19 cellular contexts compared by ENCODE assay signal in genomic region chr12:113873741-113874140, GRCh38.
DNase-seq lines count a peak whose midpoint lies in the region; TF ChIP-seq lines count a peak whose summit lies in the region.
"Had no signal": no experiment of that assay in that cellular context is flagged by ENCODE, and none has a peak within 500 bp of the region (broad histone marks: within the 10 kb centered on the region; RNA-seq: fewer than 3 reads in every experiment).

No MANE protein-coding gene starts in this region.

- peaks cover 15% of the 10 kb centered on the region for H3K9me3 Mint-ChIP-seq in endodermal cell
- peaks cover 7% of the 10 kb centered on the region for H3K9me3 Mint-ChIP-seq in neural progenitor cell
- H3K9me3 Mint-ChIP-seq: CD4-positive, alpha-beta T cell had no signal

- H3K9me3 ChIP-seq in endodermal cell (ENCODE audit: control insufficient read depth, low read length): peaks cover 5% of the 10 kb centered on the region
- H3K9me3 ChIP-seq in neural progenitor cell (ENCODE audit: low read depth): no peaks in the 10 kb centered on the region
- H3K9me3 ChIP-seq: A549, HAP-1 had no signal

- H2AFZ ChIP-seq in neural progenitor cell (replicated peaks): no peak overlapping the region
- H2AFZ ChIP-seq: GM23248 had no signal

- H3K27ac ChIP-seq in endodermal cell (ENCODE audit: low read depth, low read length) (no peak overlapping the region), neural progenitor cell (no peak overlapping the region)
- H3K27ac ChIP-seq: 22Rv1, A549, C4-2B, GM23248, HL-60 had no signal

- no peaks in the 10 kb centered on the region for H4K20me1 ChIP-seq in neural progenitor cell (ENCODE audit: low read depth)

- H3K27me3 Mint-ChIP-seq in endodermal cell (ENCODE audit: insufficient read depth): no peaks in the 10 kb centered on the region
- H3K27me3 Mint-ChIP-seq in neural progenitor cell (ENCODE audit: insufficient read depth, low read depth): peaks cover 6% of the 10 kb centered on the region
- H3K27me3 Mint-ChIP-seq: CD4-positive, alpha-beta T cell had no signal

- no peak overlapping the region for H3K4me2 ChIP-seq in neural progenitor cell
- H3K4me2 ChIP-seq: A549 had no signal

- WGBS in endodermal cell (ENCODE audit: insufficient coverage in 1 of 2, insufficient read length in 1 of 2), 2 experiments: 89 to 91% methylated on average over 6 to 8 of the region's 8 CpGs

- TF ChIP-seq CTCF in endodermal cell (conservative IDR thresholded peaks at IDR 0.05) (no peak), neural progenitor cell (IDR thresholded peaks at IDR 0.05) (no peak)

- no peaks in the 10 kb centered on the region for H3K27me3 ChIP-seq in endodermal cell (ENCODE audit: control insufficient read depth, insufficient read depth, low read length, poor library complexity, severe bottlenecking)
- no peaks in the 10 kb centered on the region for H3K27me3 ChIP-seq in neural progenitor cell

- H3K4me3 Mint-ChIP-seq in endodermal cell (no peak overlapping the region), neural progenitor cell (no peak overlapping the region)
- H3K4me3 Mint-ChIP-seq: CD4-positive, alpha-beta T cell had no signal

- no peaks in the 10 kb centered on the region for H3K79me2 ChIP-seq in neural progenitor cell (ENCODE audit: low read depth)

- H3K27ac Mint-ChIP-seq in endodermal cell (peak overlapping the region; percentile 87), neural progenitor cell (peak overlapping the region; percentile 96)
- H3K27ac Mint-ChIP-seq: CD4-positive, alpha-beta T cell had no signal

- DNase-seq in NCI-H82 (lab: John Stamatoyannopoulos, UW) (peak; percentile 61), NCI-H82 treated with DMSO at 0.1 percent for 48 hours (lab: John Stamatoyannopoulos, UW; ENCODE audit: unreplicated experiment) (no peak), SK-N-DZ (ENCODE audit: low spot score) (peak; percentile 23), endodermal cell (no peak), neural progenitor cell (ENCODE audit: low spot score) (no peak), HuH-7 (ENCODE audit: low spot score) (no peak), MV-4-11 (lab: John Stamatoyannopoulos, UW) (no peak), NCI-H128 (lab: John Stamatoyannopoulos, UW; ENCODE audit: unreplicated experiment) (no peak)
- DNase-seq: AML-193; CD4-positive, alpha-beta T cell; DMS153; DMS79; GDM1; GM23248 had no signal

- H3K36me3 ChIP-seq in endodermal cell (ENCODE audit: control insufficient read depth, insufficient read depth, low read length) (peaks cover 10% of the 10 kb centered on the region), neural progenitor cell (no peaks in the 10 kb centered on the region)
- H3K36me3 ChIP-seq: HAP-1 had no signal

- H3F3A ChIP-seq in neural progenitor cell (ENCODE audit: low read depth): peaks cover 14% of the 10 kb centered on the region

- H3K4me3 ChIP-seq in endodermal cell (ENCODE audit: low read length) (no peak overlapping the region), neural progenitor cell (no peak overlapping the region)
- H3K4me3 ChIP-seq: A549, GM23248, HAP-1 had no signal

- H3K9ac ChIP-seq in endodermal cell (ENCODE audit: extremely low read depth, low read length, poor library complexity, severe bottlenecking): no peak overlapping the region
- H3K9ac ChIP-seq in neural progenitor cell: no peak overlapping the region
- H3K9ac ChIP-seq: GM23248 had no signal

- H3K4me1 Mint-ChIP-seq in endodermal cell (peaks cover 37% of the 10 kb centered on the region), neural progenitor cell (peaks cover 46% of the 10 kb centered on the region)

- H3K4me1 ChIP-seq in endodermal cell (ENCODE audit: control insufficient read depth, insufficient read depth, low read length) (peaks cover 10% of the 10 kb centered on the region), neural progenitor cell (peaks cover 27% of the 10 kb centered on the region)
- H3K4me1 ChIP-seq: A549, HAP-1 had no signal

- H3K36me3 Mint-ChIP-seq in endodermal cell (ENCODE audit: low read depth) (peaks cover 29% of the 10 kb centered on the region), neural progenitor cell (peaks cover 5% of the 10 kb centered on the region)

Comparison
In these comparisons a context has a peak if more than half of its experiments do, and no peak if none do; other contexts are left out.
1. DNase-seq: peak in NCI-H82 (single experiment) and SK-N-DZ (single experiment); none in NCI-H82 treated with DMSO at 0.1 percent for 48 hours (single experiment), endodermal cell (single experiment), neural progenitor cell (single experiment), HuH-7 (single experiment), MV-4-11 (single experiment) and NCI-H128 (single experiment).